ENCODE assay signal across 31 cellular contexts in the genomic region with DNA sequence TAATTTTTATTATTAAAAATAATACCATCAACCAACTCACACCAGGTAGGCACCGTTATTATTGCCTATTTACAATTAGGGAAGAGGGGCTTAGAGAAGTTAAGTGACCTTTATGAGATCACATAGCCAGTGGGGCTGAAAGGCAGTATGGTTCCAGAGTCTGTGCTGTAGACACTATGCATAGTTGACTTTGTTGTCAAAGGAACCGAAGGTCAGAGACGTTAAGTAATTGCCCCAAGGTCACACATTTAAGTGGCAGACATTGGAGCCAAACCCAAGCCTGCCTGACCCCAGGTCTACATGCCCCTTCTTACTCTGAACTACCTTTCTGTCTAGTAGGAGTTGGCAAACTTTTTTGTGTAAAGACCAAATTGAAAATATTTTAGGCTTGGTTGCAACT. TPM values are rescaled to one million over a fixed set of nuclear protein-coding genes. Genes with fewer than 3 reads are reported as not detected.
DNase-seq lines count a peak whose midpoint lies in the region; ATAC-seq, FAIRE-seq and TF ChIP-seq lines count a peak whose summit lies in the region.
"Had no signal": no experiment of that assay in that cellular context is flagged by ENCODE, and none has a peak within 500 bp of the region (broad histone marks: within the 10 kb centered on the region; RNA-seq: fewer than 3 reads in every experiment).

No MANE protein-coding gene starts in this region.

- no peak for TF ChIP-seq RAD21 in GM12878 (IDR thresholded peaks at IDR 0.05; ENCODE audit: insufficient read depth, low read depth, low read length)

- peaks cover 8% of the 10 kb centered on the region for H3K9me3 Mint-ChIP-seq in natural killer cell treated with Interleukin-12 subunit alpha and Interleukin-12 subunit beta and Interleukin-15 and Interleukin-18, amount 100 ng/mL, for 72 hours
- H3K9me3 Mint-ChIP-seq in natural killer cell, result peaks cover 0 to 2% of the 10 kb centered on the region in 2 donors

- peaks cover 14% of the 10 kb centered on the region for H3K36me3 Mint-ChIP-seq in natural killer cell treated with Interleukin-12 subunit alpha and Interleukin-12 subunit beta and Interleukin-15 and Interleukin-18, amount 100 ng/mL, for 72 hours
- H3K36me3 Mint-ChIP-seq in natural killer cell, result no peaks in the 10 kb centered on the region

- ATAC-seq in natural killer cell treated with Interleukin-12 subunit alpha and Interleukin-12 subunit beta and Interleukin-15 and Interleukin-18, amount 100 ng/mL, for 72 hours, result no peak
- ATAC-seq in natural killer cell, result no peak
- no peak for ATAC-seq in GM12878
- ATAC-seq: esophagus mucosa, left lobe of liver, right cardiac atrium had no signal

- WGBS in GM12878 (ENCODE audit: insufficient coverage, insufficient replicate concordance, low lambda C conversion rate, missing lambda C conversion rate), result 60% methylated on average over 3 of the region's 3 CpGs
- 39 to 76% (median 47%) methylated on average over 3 of the region's 3 CpGs for WGBS in small intestine, 3 donors

- FAIRE-seq in GM12878 (lab: Jason Lieb, UNC), result no peak
- no peak for FAIRE-seq in small intestine (lab: Jason Lieb, UNC)
- FAIRE-seq: RCC 7860 had no signal

- peaks cover 20% of the 10 kb centered on the region for H3F3A ChIP-seq in SU-DHL-6 (ENCODE audit: insufficient read depth)

- CTCF ChIA-PET in GM12878 (lab: Yijun Ruan, JAX), result interaction anchor here (1.7 to 5.0 kb wide), 3 partner anchors 67 to 76 kb away, joined by 3 to 27 read pairs (median 5); no protein-coding TSS in a partner anchor

- H3K9me3 ChIP-seq in SU-DHL-6 (ENCODE audit: insufficient read depth, low read length), result no peaks in the 10 kb centered on the region
- H3K9me3 ChIP-seq in GM12878 (replicated peaks; ENCODE audit: control insufficient read depth, insufficient read depth, low read length), result no peaks in the 10 kb centered on the region
- no peaks in the 10 kb centered on the region for H3K9me3 ChIP-seq in small intestine (ENCODE audit: control insufficient read depth, low read depth)
- H3K9me3 ChIP-seq: neutrophil, spleen, tibial artery, vagina had no signal

- H2AFZ ChIP-seq in SU-DHL-6 (ENCODE audit: low read depth, low read length, severe bottlenecking) (no peak overlapping the region), GM12878 (ENCODE audit: control insufficient read depth, low read depth, low read length) (no peak overlapping the region)
- H2AFZ ChIP-seq: GM23248 had no signal

- POLR2A ChIA-PET in GM12878 (lab: Charles Lee), result no interaction called here

- H3K36me3 ChIP-seq in SU-DHL-6 (ENCODE audit: low read length) (peaks cover 30% of the 10 kb centered on the region), GM12878 (ENCODE audit: control insufficient read depth in 2 of 2, insufficient read depth in 2 of 2, low read length in 1 of 2) (peaks cover 10 to 40% of the 10 kb centered on the region in 2 experiments), small intestine (ENCODE audit: control insufficient read depth in 2 of 2, insufficient read depth in 2 of 2, low read length in 2 of 2) (no peaks in the 10 kb centered on the region)
- H3K36me3 ChIP-seq: neutrophil, tibial artery, vagina had no signal

- peak overlapping the region; percentile 42 to 88 for H3K27ac Mint-ChIP-seq in natural killer cell treated with Interleukin-12 subunit alpha and Interleukin-12 subunit beta and Interleukin-15 and Interleukin-18, amount 100 ng/mL, for 72 hours
- H3K27ac Mint-ChIP-seq in natural killer cell, result peak overlapping the region in 1 of 2 donors; percentile 53
- H3K27ac Mint-ChIP-seq: dendritic cell treated with granulocyte-macrophage colony-stimulating factor and Interleukin-4, amounts not matched to agents 40 ng/mL and 50 ng/mL, for 4 days had no signal

- no peak overlapping the region for H3K4me2 ChIP-seq in SU-DHL-6 (ENCODE audit: low read depth, low read length, poor library complexity, severe bottlenecking)
- H3K4me2 ChIP-seq in GM12878 (ENCODE audit: control insufficient read depth, insufficient read depth), result no peak overlapping the region

- RAD21 ChIA-PET in GM12878 (lab: Charles Lee; ENCODE audit: unreplicated experiment), result no interaction called here

- no peak for TF ChIP-seq POLR2A in GM12878 (IDR thresholded peaks at IDR 0.05; ENCODE audit: low read depth, low read length)

- peaks cover 38% of the 10 kb centered on the region for H3K4me1 ChIP-seq in GM12878 (ENCODE audit: control insufficient read depth, insufficient read depth, low read length)
- H3K4me1 ChIP-seq in small intestine (ENCODE audit: control insufficient read depth in 2 of 2, insufficient read depth in 1 of 2, low read depth in 1 of 2, low read length in 1 of 2), result peaks cover 0 to 3% of the 10 kb centered on the region in 2 donors
- H3K4me1 ChIP-seq: tibial artery, vagina had no signal

- no peak for TF ChIP-seq CTCF in natural killer cell (IDR thresholded peaks at IDR 0.05)
- no peak for TF ChIP-seq CTCF in SU-DHL-6 (IDR thresholded peaks at IDR 0.05; ENCODE audit: insufficient read depth, low read length, poor library complexity, severe bottlenecking)
- TF ChIP-seq CTCF in GM12878 (IDR thresholded peaks at IDR 0.05 in 2 of 3, conservative IDR thresholded peaks at IDR 0.05 in 1 of 3; ENCODE audit: control insufficient read depth in 2 of 3, extremely low read depth in 1 of 3, insufficient read depth in 1 of 3, low read depth in 3 of 3, low read length in 3 of 3), result no peak

- DNase-seq in natural killer cell treated with Interleukin-12 subunit alpha and Interleukin-12 subunit beta and Interleukin-15 and Interleukin-18, amount 100 ng/mL, for 72 hours (ENCODE audit: low spot score), result no peak
- DNase-seq in natural killer cell, result no peak
- no peak for DNase-seq in GM12878 (ENCODE audit: low read depth, low spot score)
- no peak for DNase-seq in HUDEP-2 (lab: John Stamatoyannopoulos, UW; ENCODE audit: unreplicated experiment in 76 of 76)
- DNase-seq in small intestine, result no peak
- DNase-seq in NCI-H774 (lab: John Stamatoyannopoulos, UW), result no peak
- DNase-seq: activated CD4-positive, alpha-beta T cell treated with anti-CD3 and anti-CD28 coated beads for 4 hours; Calu3; central memory CD4-positive, alpha-beta T cell; DMS79; GF-D8; GM23248; mesendoderm; NCI-H1048; NCI-H1694; NCI-H446 treated with DMSO at 0.1 percent for 48 hours; right cardiac atrium; SHP77 treated with DMSO at 0.1 percent for 48 hours; spleen; stimulated activated CD4-positive, alpha-beta T cell treated with anti-CD3 and anti-CD28 coated beads, Interleukin-2, amount 100 ng/mL, for 24 hours; tibial artery had no signal

- BruUV-seq in GM12878 (replicated peaks; lab: Mats Ljungman, UMichigan), result no TSS peak

- SMC1A ChIA-PET in GM12878 (lab: Charles Lee; ENCODE audit: uncharacterized antibody, unreplicated experiment), result interaction anchor here (1.1 to 9.4 kb wide), 3 partner anchors 23 to 229 kb away, joined by 3 to 160 read pairs (median 82); no protein-coding TSS in a partner anchor

- no peaks in the 10 kb centered on the region for H3K27me3 Mint-ChIP-seq in natural killer cell treated with Interleukin-12 subunit alpha and Interleukin-12 subunit beta and Interleukin-15 and Interleukin-18, amount 100 ng/mL, for 72 hours
- no peaks in the 10 kb centered on the region for H3K27me3 Mint-ChIP-seq in natural killer cell (ENCODE audit: low read depth in 2 of 2)

- no peaks in the 10 kb centered on the region for H3K27me3 ChIP-seq in SU-DHL-6 (ENCODE audit: low read length)
- H3K27me3 ChIP-seq in GM12878 (replicated peaks in 1 of 2; ENCODE audit: control insufficient read depth in 2 of 2, insufficient read depth in 2 of 2, low read length in 1 of 2), result no peaks in the 10 kb centered on the region
- H3K27me3 ChIP-seq in small intestine (ENCODE audit: control insufficient read depth in 2 of 2, insufficient read depth in 2 of 2, low read length in 2 of 2), result no peaks in the 10 kb centered on the region
- H3K27me3 ChIP-seq: BLaER1 treated with 17β-estradiol and CSF1 and Interleukin-3, amounts not matched to agents 10 nM and 100 nM; neutrophil; spleen; tibial artery; vagina had no signal

- H3K27ac ChIP-seq in SU-DHL-6 (ENCODE audit: low read depth, low read length) (peak overlapping the region; percentile 36; the same call in 1 of the 2 replicates), GM12878 (ENCODE audit: control insufficient read depth, insufficient read depth) (no peak overlapping the region), small intestine (ENCODE audit: low read depth in 1 of 2, low read length in 1 of 2) (no peak overlapping the region)
- H3K27ac ChIP-seq: BLaER1 treated with 17β-estradiol and CSF1 and Interleukin-3, amounts not matched to agents 10 nM and 100 nM; GM23248; tibial artery; vagina had no signal

- in situ Hi-C loops in GM12878 (cut with MboI), result no loop called here

- no peak overlapping the region for H3K4me3 Mint-ChIP-seq in natural killer cell treated with Interleukin-12 subunit alpha and Interleukin-12 subunit beta and Interleukin-15 and Interleukin-18, amount 100 ng/mL, for 72 hours
- H3K4me3 Mint-ChIP-seq in natural killer cell, result no peak overlapping the region
- H3K4me3 Mint-ChIP-seq: dendritic cell treated with granulocyte-macrophage colony-stimulating factor and Interleukin-4, amounts not matched to agents 40 ng/mL and 50 ng/mL, for 4 days had no signal

- H3K9ac ChIP-seq in SU-DHL-6 (ENCODE audit: low read length) (no peak overlapping the region), GM12878 (ENCODE audit: control insufficient read depth, insufficient read depth, low read length) (no peak overlapping the region)
- H3K9ac ChIP-seq: BLaER1 treated with 17β-estradiol and CSF1 and Interleukin-3, amounts not matched to agents 10 nM and 100 nM; GM23248 had no signal

- no peaks in the 10 kb centered on the region for H3K9me2 ChIP-seq in SU-DHL-6 (replicated peaks; ENCODE audit: insufficient read depth, low read length)

- intact Hi-C loops in natural killer cell (cut with micrococcal nuclease), result loop anchor here (5.0 kb wide), 1 partner anchor 36 kb away; a partner anchor contains a TSS
- intact Hi-C loops in GM12878 (cut with micrococcal nuclease; ENCODE audit: unreplicated experiment), result no loop called here

- H3K4me3 ChIP-seq in SU-DHL-6 (ENCODE audit: insufficient read depth, low read length, poor library complexity, severe bottlenecking) (no peak overlapping the region), GM12878 (no peak overlapping the region), small intestine (ENCODE audit: low read depth in 1 of 2, low read length in 2 of 2) (no peak overlapping the region)
- H3K4me3 ChIP-seq: BLaER1 treated with 17β-estradiol and CSF1 and Interleukin-3, amounts not matched to agents 10 nM and 100 nM; GM23248; spleen; tibial artery; vagina had no signal

- H3K79me2 ChIP-seq in SU-DHL-6 (ENCODE audit: insufficient read depth, low read length) (peaks cover 100% of the 10 kb centered on the region), GM12878 (ENCODE audit: control insufficient read depth, insufficient read depth, low read length) (peaks cover 95% of the 10 kb centered on the region)

- H3K4me1 Mint-ChIP-seq in natural killer cell treated with Interleukin-12 subunit alpha and Interleukin-12 subunit beta and Interleukin-15 and Interleukin-18, amount 100 ng/mL, for 72 hours (ENCODE audit: low read depth in 2 of 2), result peaks cover 55 to 75% of the 10 kb centered on the region in 2 donors
- peaks cover 72 to 82% of the 10 kb centered on the region in 2 donors for H3K4me1 Mint-ChIP-seq in natural killer cell

- H4K20me1 ChIP-seq in SU-DHL-6 (ENCODE audit: low read depth, low read length) (peaks cover 39% of the 10 kb centered on the region; the same call in 1 of the 2 replicates), GM12878 (ENCODE audit: control insufficient read depth, insufficient read depth) (peaks cover 4% of the 10 kb centered on the region; the same call in 1 of the 2 replicates)

- TF ChIP-seq EP300 in GM12878 (IDR thresholded peaks at IDR 0.05; ENCODE audit: borderline replicate concordance in 1 of 2, control insufficient read depth in 1 of 2, low read depth in 2 of 2, low read length in 2 of 2), result no peak

RNA-seq across cellular contexts. Expression of a gene that starts 36.4 kb away (rescaled TPM):
- total RNA-seq in natural killer cell treated with Interleukin-12 subunit alpha and Interleukin-12 subunit beta and Interleukin-15 and Interleukin-18, amount 100 ng/mL, for 72 hours, result 100 to 1,000 TPM; 140 to 169 TPM
- total RNA-seq in natural killer cell (100 to 1,000 TPM; 195 to 233 (median 195) TPM), GM12878 (2014; rRNA removed) (47.2 and 49.3 TPM in 2 replicates), GM12878 (2014; rRNA removed; fragmentation: Illumina TruSeq; extraction: Trizol) (46.5 and 48.1 TPM in 2 replicates), GM12878 (2021) (64.5 and 65.7 TPM in 2 replicates)
- total RNA-seq in GM12878 (2013; cell fraction: nucleolus; rRNA removed), result 89.6 and 93.8 TPM in 2 replicates
- polyA plus RNA-seq in GM12878 (2011; ENCODE audit: low read depth), result 44.8 TPM
- polyA plus RNA-seq in GM12878 (2011; rRNA removed) (120 and 128 TPM in 2 replicates), GM12878 (2014; fragmentation: Illumina TruSeq; extraction: Trizol) (51.9 and 67.1 TPM in 2 replicates), GM12878 (2014; fragmentation: Nextera tagmentation; extraction: Ambion mirVana) (10 to 100 TPM; 48.9 to 78.4 TPM), GM12878 (2014; rRNA removed) (48.4 and 49.5 TPM in 2 replicates), GM12878 (2016; fragmentation: Nextera tagmentation; extraction: Ambion mirVana) (10 to 100 TPM; 63.8 to 64.4 TPM), small intestine (10 to 100 TPM in 1 of 3 donors, 1 to 10 TPM in 2; 3.6 to 11.6 (median 3.8) TPM)
- 117 and 119 TPM in 2 replicates for polyA plus RNA-seq in GM12878 (2011; cell fraction: cytosol; rRNA removed)
- polyA plus RNA-seq in GM12878 (2011; cell fraction: nucleus; rRNA removed), result 75.7 and 87.1 TPM in 2 replicates
- polyA plus RNA-seq in GM12878 (2012), result 56.8 and 82.4 TPM in 2 replicates
- 176 and 260 TPM in 2 replicates for polyA minus RNA-seq in GM12878 (2011; rRNA and poly(A)+ RNA removed)
- 56.8 and 63.4 TPM in 2 replicates for polyA minus RNA-seq in GM12878 (2011; cell fraction: cytosol; rRNA and poly(A)+ RNA removed)
- polyA minus RNA-seq in GM12878 (2011; cell fraction: nucleus; rRNA and poly(A)+ RNA removed), result 91.3 and 105 TPM in 2 replicates
- total RNA-seq: Calu3, fibroblast of villous mesenchyme, GM23248 had no signal
- polyA plus RNA-seq: AG04450, GM23248 had no signal
